In genomic region chr1:60088620-60089155, GRCh38 we compare ENCODE assay signal across 17 cellular contexts. TPM values are rescaled to one million over a fixed set of nuclear protein-coding genes. Genes with fewer than 3 reads are reported as not detected.
DNase-seq lines count a peak whose midpoint lies in the region; ATAC-seq and TF ChIP-seq lines count a peak whose summit lies in the region.
"Had no signal": no experiment of that assay in that cellular context is flagged by ENCODE, and none has a peak within 500 bp of the region (broad histone marks: within the 10 kb centered on the region; RNA-seq: fewer than 3 reads in every experiment).

No MANE protein-coding gene starts in this region.

- H3K79me2 ChIP-seq in osteoblast (ENCODE audit: insufficient read depth, low read length), result no peaks in the 10 kb centered on the region

- H3K27ac Mint-ChIP-seq in endodermal cell, result no peak overlapping the region
- H3K27ac Mint-ChIP-seq: activated CD8-positive, alpha-beta T cell treated with anti-CD3 and anti-CD28 coated beads, Interleukin-2, amount 10 ng/mL, durations not matched to agents 7 days and 5 days; naive B cell; T-helper 1 cell treated with Interleukin-12 subunit alpha and Interleukin-12 subunit beta and Interleukin-4 antibody, amounts not matched to agents 30 μg/mL and 1 μg/mL, for 36 hours had no signal

- no peak overlapping the region for H2AFZ ChIP-seq in osteoblast (ENCODE audit: low read length)

- H3K9me3 ChIP-seq in endodermal cell (ENCODE audit: control insufficient read depth, low read length) (no peaks in the 10 kb centered on the region), osteoblast (ENCODE audit: low read depth, low read length) (no peaks in the 10 kb centered on the region)
- H3K9me3 ChIP-seq: upper lobe of left lung had no signal

- H3K4me1 Mint-ChIP-seq in endodermal cell, result no peaks in the 10 kb centered on the region
- H3K4me1 Mint-ChIP-seq: naive B cell had no signal

- H3K4me1 ChIP-seq in endodermal cell (ENCODE audit: control insufficient read depth, insufficient read depth, low read length) (no peaks in the 10 kb centered on the region), osteoblast (ENCODE audit: insufficient read depth, low read length) (no peaks in the 10 kb centered on the region)
- H3K4me1 ChIP-seq: upper lobe of left lung had no signal

- DNase-seq in ELR (ENCODE audit: low read depth) (peak; percentile 11), NCI-H446 treated with DMSO at 0.1 percent for 48 hours (lab: John Stamatoyannopoulos, UW) (peak; percentile 24), endodermal cell (no peak), osteoblast (ENCODE audit: insufficient read length, low spot score, missing footprints) (no peak), GM19238 (ENCODE audit: insufficient read length, low spot score) (no peak)
- DNase-seq: activated CD8-positive, alpha-beta T cell treated with anti-CD3 and anti-CD28 coated beads, Interleukin-2, amount 10 ng/mL, durations not matched to agents 7 days and 5 days; activated naive CD4-positive, alpha-beta T cell treated with anti-CD3 and anti-CD28 coated beads, Interleukin-2, amount 50 U/mL, for 16 hours; DMS79; naive B cell; NCI-H187; stimulated activated CD8-positive, alpha-beta memory T cell treated with anti-CD3 and anti-CD28 coated beads, Interleukin-4, amount 100 ng/mL, for 48 hours; upper lobe of left lung had no signal

- H3K36me3 Mint-ChIP-seq in endodermal cell (ENCODE audit: low read depth), result no peaks in the 10 kb centered on the region
- H3K36me3 Mint-ChIP-seq: naive B cell had no signal

- H3K27me3 ChIP-seq in endodermal cell (ENCODE audit: control insufficient read depth, insufficient read depth, low read length, poor library complexity, severe bottlenecking) (no peaks in the 10 kb centered on the region), osteoblast (ENCODE audit: insufficient read depth, low read length) (no peaks in the 10 kb centered on the region)
- H3K27me3 ChIP-seq: upper lobe of left lung had no signal

- H3K27ac ChIP-seq in endodermal cell (ENCODE audit: low read depth, low read length) (no peak overlapping the region), osteoblast (ENCODE audit: low read depth, low read length) (no peak overlapping the region)
- H3K27ac ChIP-seq: upper lobe of left lung had no signal

- WGBS in endodermal cell (ENCODE audit: insufficient coverage in 1 of 2, insufficient read length in 1 of 2), 2 experiments, result 80 to 95% methylated on average over 3 to 5 of the region's 5 CpGs

- no peaks in the 10 kb centered on the region for H3K36me3 ChIP-seq in endodermal cell (ENCODE audit: control insufficient read depth, insufficient read depth, low read length)
- H3K36me3 ChIP-seq in osteoblast (ENCODE audit: insufficient read depth, low read length), result no peaks in the 10 kb centered on the region
- H3K36me3 ChIP-seq: upper lobe of left lung had no signal

- H3K9me3 Mint-ChIP-seq in endodermal cell, result no peaks in the 10 kb centered on the region
- H3K9me3 Mint-ChIP-seq: naive B cell; T-helper 1 cell treated with Interleukin-12 subunit alpha and Interleukin-12 subunit beta and Interleukin-4 antibody, amounts not matched to agents 30 μg/mL and 1 μg/mL, for 36 hours had no signal

- H3K9ac ChIP-seq in endodermal cell (ENCODE audit: extremely low read depth, low read length, poor library complexity, severe bottlenecking), result no peak overlapping the region

- H3K4me3 Mint-ChIP-seq in endodermal cell, result no peak overlapping the region
- H3K4me3 Mint-ChIP-seq: activated CD8-positive, alpha-beta T cell treated with anti-CD3 and anti-CD28 coated beads, Interleukin-2, amount 10 ng/mL, durations not matched to agents 7 days and 5 days; naive B cell; T-helper 1 cell treated with Interleukin-12 subunit alpha and Interleukin-12 subunit beta and Interleukin-4 antibody, amounts not matched to agents 30 μg/mL and 1 μg/mL, for 36 hours had no signal

- H3K4me3 ChIP-seq in endodermal cell (ENCODE audit: low read length), result no peak overlapping the region
- H3K4me3 ChIP-seq in osteoblast (ENCODE audit: insufficient read depth, low read length), result no peak overlapping the region
- H3K4me3 ChIP-seq: upper lobe of left lung had no signal

- TF ChIP-seq CTCF in endodermal cell (conservative IDR thresholded peaks at IDR 0.05) (peak; percentile 55), osteoblast (IDR thresholded peaks at IDR 0.05; ENCODE audit: extremely low read depth, low read depth, low read length) (peak; percentile 42)

- ATAC-seq in GM18867 (IDR thresholded peaks at IDR 0.05; ENCODE audit: unreplicated experiment), result no peak
- no peak for ATAC-seq in GM18858 (IDR thresholded peaks at IDR 0.05; ENCODE audit: unreplicated experiment)
- ATAC-seq in HG02840 (IDR thresholded peaks at IDR 0.05; ENCODE audit: low FRiP score, unreplicated experiment), result no peak
- ATAC-seq: activated CD8-positive, alpha-beta T cell treated with anti-CD3 and anti-CD28 coated beads, Interleukin-2, amount 10 ng/mL, durations not matched to agents 7 days and 5 days had no signal

- no peak overlapping the region for H3K4me2 ChIP-seq in osteoblast (ENCODE audit: insufficient read depth, low read length)

- H3K27me3 Mint-ChIP-seq in endodermal cell (ENCODE audit: insufficient read depth), result no peaks in the 10 kb centered on the region
- H3K27me3 Mint-ChIP-seq: naive B cell had no signal

- H4K20me1 ChIP-seq in osteoblast (ENCODE audit: insufficient read depth, low read length), result no peaks in the 10 kb centered on the region

RNA-seq across cellular contexts. Expression of gene C1orf87, which starts 15.1 kb away (rescaled TPM):
- total RNA-seq in endodermal cell (not detected), osteoblast (not detected in 2 replicates)
- not detected for polyA plus RNA-seq in endodermal cell (2013, experiment 1 of 2)
- not detected for polyA plus RNA-seq in endodermal cell (2013, experiment 2 of 2)
- total RNA-seq: activated CD8-positive, alpha-beta T cell treated with anti-CD3 and anti-CD28 coated beads, Interleukin-2, amount 10 ng/mL, durations not matched to agents 7 days and 5 days; glomerular endothelial cell had no signal

Comparison
In these comparisons a context has a peak if more than half of its experiments do, and no peak if none do; other contexts are left out.
1. DNase-seq: peak in ELR (single experiment) and NCI-H446 treated with DMSO at 0.1 percent for 48 hours (single experiment); none in endodermal cell (single experiment), osteoblast (single experiment) and GM19238 (single experiment).